Comparison of ENCODE assay signal across 8 cellular contexts in genomic region chr10:69123747-69124557, GRCh38. TPM values are rescaled to one million over a fixed set of nuclear protein-coding genes. Genes with fewer than 3 reads are reported as not detected.
DNase-seq lines count a peak whose midpoint lies in the region; ATAC-seq and TF ChIP-seq lines count a peak whose summit lies in the region.

Gene VPS26A (plus strand): TSS chr10:69124178. CDS start chr10:69124278, 100 bp downstream.

- H3K27ac Mint-ChIP-seq in CD4-positive, alpha-beta memory T cell: peak within 1 kb of the TSS; percentile 96 to 99 (median 98)
- H3K27ac Mint-ChIP-seq in activated CD4-positive, alpha-beta memory T cell treated with anti-CD3 and anti-CD28 coated beads for 36 hours: peak within 1 kb of the TSS; percentile 92

- POLR2A ChIA-PET in CD4-positive, alpha-beta memory T cell (lab: Charles Lee; ENCODE audit: partially characterized antibody): interaction anchor here (0.8 to 2.1 kb wide), 14 partner anchors 11 to 225 kb away, joined by 3 to 15 read pairs (median 4); partner anchors contain the start of genes DDX21 and SUPV3L1
- POLR2A ChIA-PET in activated CD4-positive, alpha-beta memory T cell treated with anti-CD3 and anti-CD28 coated beads for 36 hours (lab: Charles Lee): interaction anchor here (0.6 to 1.3 kb wide), 4 partner anchors 30 to 168 kb away, joined by 3 to 7 read pairs (median 6); partner anchors contain the start of genes DDX21 and SRGN

- no peaks in the 10 kb centered on the region for H3K27me3 Mint-ChIP-seq in CD4-positive, alpha-beta memory T cell
- no peaks in the 10 kb centered on the region for H3K27me3 Mint-ChIP-seq in activated CD4-positive, alpha-beta memory T cell treated with anti-CD3 and anti-CD28 coated beads for 36 hours

- peak within 1 kb of the TSS; percentile 96 for H3K27ac ChIP-seq in CD4-positive, alpha-beta memory T cell (ENCODE audit: low read depth, low read length)
- H3K27ac ChIP-seq in dorsolateral prefrontal cortex: peak within 1 kb of the TSS; percentile 63 to 99 (median 91)
- peak within 1 kb of the TSS; percentile 90 to 96 (median 92) for H3K27ac ChIP-seq in right lobe of liver

- H3K36me3 Mint-ChIP-seq in CD4-positive, alpha-beta memory T cell: peaks cover 0 to 14% of the 10 kb centered on the region in 2 donors
- H3K36me3 Mint-ChIP-seq in activated CD4-positive, alpha-beta memory T cell treated with anti-CD3 and anti-CD28 coated beads for 36 hours: no peaks in the 10 kb centered on the region

- 0% methylated on average over 24 of the region's 82 CpGs for WGBS in right lobe of liver (ENCODE audit: insufficient coverage, low coverage, low lambda C conversion rate, missing lambda C conversion rate)

- peak; percentile 88 for TF ChIP-seq POLR2A in right lobe of liver (IDR thresholded peaks at IDR 0.05)

- peak; percentile 84 for ATAC-seq in GM19452 (IDR thresholded peaks at IDR 0.05; ENCODE audit: unreplicated experiment)
- peak; percentile 97 to 99 (median 98) for ATAC-seq in right lobe of liver

- H3K9me3 ChIP-seq in CD4-positive, alpha-beta memory T cell (ENCODE audit: control insufficient read depth in 1 of 2, low read length in 2 of 2): no peaks in the 10 kb centered on the region
- no peaks in the 10 kb centered on the region for H3K9me3 ChIP-seq in right lobe of liver

- H3K9me3 Mint-ChIP-seq in CD4-positive, alpha-beta memory T cell: no peaks in the 10 kb centered on the region
- no peaks in the 10 kb centered on the region for H3K9me3 Mint-ChIP-seq in activated CD4-positive, alpha-beta memory T cell treated with anti-CD3 and anti-CD28 coated beads for 36 hours

- TF ChIP-seq CTCF in dorsolateral prefrontal cortex (IDR thresholded peaks at IDR 0.05 in 54 of 56, conservative IDR thresholded peaks at IDR 0.05 in 2 of 56; ENCODE audit: low read depth in 1 of 56, partially characterized antibody in 56 of 56) (peak in 49 of 56 donors; percentile 4 to 67 (median 43)), right lobe of liver (IDR thresholded peaks at IDR 0.05) (peak in 2 of 4 donors; percentile 17 to 26)

- H3K4me3 Mint-ChIP-seq in CD4-positive, alpha-beta memory T cell: peak within 1 kb of the TSS; percentile 92 to 96 (median 94)
- H3K4me3 Mint-ChIP-seq in activated CD4-positive, alpha-beta memory T cell treated with anti-CD3 and anti-CD28 coated beads for 36 hours: peak within 1 kb of the TSS; percentile 88

- peaks cover 37% of the 10 kb centered on the region for H3K4me1 ChIP-seq in CD4-positive, alpha-beta memory T cell (ENCODE audit: insufficient read depth, low read length)
- H3K4me1 ChIP-seq in right lobe of liver: peaks cover 0 to 13% (median 4%) of the 10 kb centered on the region in 4 donors

- H3K36me3 ChIP-seq in CD4-positive, alpha-beta memory T cell (ENCODE audit: insufficient read depth, low read length): no peaks in the 10 kb centered on the region
- H3K36me3 ChIP-seq in right lobe of liver: no peaks in the 10 kb centered on the region

- H3K4me1 Mint-ChIP-seq in CD4-positive, alpha-beta memory T cell: peaks cover 13 to 29% (median 20%) of the 10 kb centered on the region in 4 donors
- peaks cover 25% of the 10 kb centered on the region for H3K4me1 Mint-ChIP-seq in activated CD4-positive, alpha-beta memory T cell treated with anti-CD3 and anti-CD28 coated beads for 36 hours (ENCODE audit: low read depth)

- peak; percentile 98 to 100 (median 98) for DNase-seq in CD4-positive, alpha-beta memory T cell
- DNase-seq in HK-2 (ENCODE audit: unreplicated experiment) (peak; percentile 100), NCI-H82 treated with DMSO at 0.1 percent for 48 hours (lab: John Stamatoyannopoulos, UW; ENCODE audit: unreplicated experiment) (peak; percentile 86), dorsolateral prefrontal cortex (peak; percentile 98 to 100 (median 99)), right lobe of liver (peak; percentile 100)
- DNase-seq in activated CD4-positive, alpha-beta memory T cell treated with anti-CD3 and anti-CD28 coated beads for 36 hours: peak; percentile 99
- DNase-seq in stimulated activated CD4-positive, alpha-beta T cell treated with anti-CD3 and anti-CD28 coated beads, Interleukin-4, amount 100 ng/mL, for 4 hours: peak; percentile 98 to 99

- H3K4me3 ChIP-seq in CD4-positive, alpha-beta memory T cell (ENCODE audit: low read length in 2 of 2): peak within 1 kb of the TSS; percentile 47 to 81
- H3K4me3 ChIP-seq in dorsolateral prefrontal cortex: peak within 1 kb of the TSS; percentile 70 to 100 (median 96)
- peak within 1 kb of the TSS; percentile 69 to 99 (median 97) for H3K4me3 ChIP-seq in right lobe of liver

- CTCF ChIA-PET in CD4-positive, alpha-beta memory T cell (lab: Charles Lee; ENCODE audit: partially characterized antibody): interaction anchor here (1.0 to 2.6 kb wide), 4 partner anchors 30 to 384 kb away, joined by 3 to 12 read pairs (median 4); no protein-coding TSS in a partner anchor
- CTCF ChIA-PET in activated CD4-positive, alpha-beta memory T cell treated with anti-CD3 and anti-CD28 coated beads for 36 hours (lab: Charles Lee): interaction anchor here (1.0 to 4.8 kb wide), 9 partner anchors 22 to 269 kb away, joined by 3 to 30 read pairs (median 5); no protein-coding TSS in a partner anchor

- no peaks in the 10 kb centered on the region for H3K27me3 ChIP-seq in CD4-positive, alpha-beta memory T cell (ENCODE audit: insufficient read depth, low read length)
- H3K27me3 ChIP-seq in dorsolateral prefrontal cortex: no peaks in the 10 kb centered on the region
- no peaks in the 10 kb centered on the region for H3K27me3 ChIP-seq in right lobe of liver

- intact Hi-C loops in CD4-positive, alpha-beta memory T cell (cut with micrococcal nuclease): loop anchor here (1.0 to 5.0 kb wide), 6 partner anchors 31 to 283 kb away; no protein-coding TSS in a partner anchor
- intact Hi-C loops in activated CD4-positive, alpha-beta memory T cell treated with anti-CD3 and anti-CD28 coated beads for 36 hours (cut with micrococcal nuclease): loop anchor here (1.0 to 5.0 kb wide), 9 partner anchors 31 to 383 kb away; partner anchors contain the start of gene DDX21
- intact Hi-C loops in dorsolateral prefrontal cortex (cut with DNase I): loop anchor here (1.0 to 10.0 kb wide), 5 partner anchors 55 to 281 kb away; partner anchors contain the start of genes KIFBP (in 1 of the 2) and SUPV3L1 (in 1 of the 2)
- intact Hi-C loops in right lobe of liver (cut with DNase I): no loop called here

RNA-seq across cellular contexts. Expression of gene VPS26A, which starts in this region (rescaled TPM):
- total RNA-seq in CD4-positive, alpha-beta memory T cell: 10 to 100 TPM; 31.7 to 35.9 TPM
- 10 to 100 TPM; 34.7 to 37.4 TPM for polyA plus RNA-seq in CD4-positive, alpha-beta memory T cell
- total RNA-seq in activated CD4-positive, alpha-beta memory T cell treated with anti-CD3 and anti-CD28 coated beads for 36 hours: 10 to 100 TPM; 44.6 to 51.4 TPM
- total RNA-seq in dorsolateral prefrontal cortex (10 to 100 TPM; 32.6 to 61.5 (median 43.9) TPM), right lobe of liver (10 to 100 TPM; 13.3 to 24.7 (median 19.3) TPM)

Comparison
In these comparisons a context has a peak if more than half of its experiments do, and no peak if none do; other contexts are left out.
1. Peak in every context shown above with its lines: DNase-seq, ATAC-seq, H3K4me3 ChIP-seq and H3K27ac ChIP-seq.
2. intact Hi-C loops: an anchor here in CD4-positive, alpha-beta memory T cell (1.0 to 5.0 kb wide), activated CD4-positive, alpha-beta memory T cell treated with anti-CD3 and anti-CD28 coated beads for 36 hours (1.0 to 5.0 kb wide) and dorsolateral prefrontal cortex (1.0 to 10.0 kb wide); none called in right lobe of liver.